23 cellular contexts compared by ENCODE assay signal in the genomic region with DNA sequence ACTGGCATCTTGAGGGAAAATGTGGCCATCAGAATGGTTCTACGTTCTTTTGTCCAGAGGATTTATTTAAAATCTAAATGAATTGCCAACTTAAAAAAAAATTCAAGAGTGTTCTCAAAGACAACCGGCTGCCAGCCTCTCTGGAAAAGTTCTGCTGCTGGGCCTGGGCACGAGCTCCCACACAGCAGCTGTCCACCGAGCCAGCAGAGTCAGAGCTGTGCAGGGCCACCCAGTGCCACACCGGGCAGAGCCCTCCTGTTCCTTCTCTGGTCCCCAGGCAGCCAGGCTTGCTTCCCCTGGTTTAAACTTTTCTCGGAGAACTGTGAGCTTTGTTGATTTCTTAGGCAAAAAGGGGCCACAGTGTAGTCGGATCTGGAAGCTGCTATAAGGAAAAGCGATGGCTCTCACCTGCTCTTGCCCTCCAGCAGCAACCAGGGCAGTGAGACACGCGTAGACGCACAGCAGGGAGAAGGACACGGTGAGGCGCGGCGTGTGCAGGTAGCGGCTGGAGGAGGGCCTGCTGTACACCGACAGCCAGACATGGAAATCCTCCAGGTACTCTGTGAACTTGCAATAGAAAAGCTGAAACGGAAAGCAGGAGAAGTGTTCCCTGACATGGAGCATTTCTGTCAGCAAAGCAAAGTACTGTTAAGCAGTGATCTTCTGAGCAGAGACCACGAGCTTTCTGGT.
"Had no signal": no experiment of that assay in that cellular context is flagged by ENCODE, and none has a peak within 500 bp of the region (broad histone marks: within the 10 kb centered on the region; RNA-seq: fewer than 3 reads in every experiment).

No MANE protein-coding gene starts in this region.

- H3K36me3 ChIP-seq: esophagus muscularis mucosa, gastroesophageal sphincter, pancreas, prostate gland, tibial nerve, upper lobe of right lung had no signal

- H2AFZ ChIP-seq: hepatocyte had no signal

- H3K4me1 ChIP-seq: esophagus muscularis mucosa, gastroesophageal sphincter, pancreas, prostate gland, testis, tibial nerve, upper lobe of right lung had no signal

- H3K27me3 ChIP-seq: esophagus muscularis mucosa, gastroesophageal sphincter, hepatocyte, pancreas, testis, tibial nerve, upper lobe of right lung had no signal

- H3K27ac ChIP-seq: epithelial cell of prostate, esophagus muscularis mucosa, gastroesophageal sphincter, hepatocyte, pancreas, prostate gland, skin epidermis, testis, tibial nerve, upper lobe of right lung had no signal

- H3K4me2 ChIP-seq: hepatocyte had no signal

- FAIRE-seq: colon, kidney, pancreas had no signal

- H3K9me3 ChIP-seq: esophagus muscularis mucosa, gastroesophageal sphincter, pancreas, prostate gland, testis, tibial nerve, upper lobe of right lung had no signal

- ATAC-seq: effector memory CD8-positive, alpha-beta T cell; gastroesophageal sphincter; naive thymus-derived CD4-positive, alpha-beta T cell; pancreas; sciatic nerve; stimulated activated naive B cell treated with anti-CD40 and anti-IgM and Interleukin-4, amounts not matched to agents 10 μg/mL and 1 μg/mL and 100 μg/mL, for 72 hours; stimulated activated naive CD8-positive, alpha-beta T cell treated with anti-CD3 and anti-CD28 coated beads, Interleukin-15, amount 100 ng/mL, for 72 hours; upper lobe of right lung had no signal

- DNase-seq: cerebellar nuclear complex; effector memory CD8-positive, alpha-beta T cell; foreskin fibroblast; glutamatergic neuron; kidney; left cardiac atrium; naive thymus-derived CD4-positive, alpha-beta T cell; pancreas; stimulated activated CD4-positive, alpha-beta T cell treated with anti-CD3 and anti-CD28 coated beads, Interleukin-2, amount 100 ng/mL, for 24 hours; stimulated activated CD4-positive, alpha-beta T cell treated with anti-CD3 and anti-CD28 coated beads, Interleukin-4, amount 100 ng/mL, for 4 hours; stimulated activated naive B cell treated with anti-CD40 and anti-IgM and Interleukin-4, amounts not matched to agents 10 μg/mL and 1 μg/mL and 100 μg/mL, for 72 hours; stimulated activated naive CD8-positive, alpha-beta T cell treated with anti-CD3 and anti-CD28 coated beads, Interleukin-15, amount 100 ng/mL, for 72 hours; testis; upper lobe of right lung had no signal

- H3K4me3 ChIP-seq: esophagus muscularis mucosa, gastroesophageal sphincter, hepatocyte, pancreas, prostate gland, skin epidermis, testis, tibial nerve, upper lobe of right lung had no signal
